15 cellular contexts compared by ENCODE assay signal in the genomic region with DNA sequence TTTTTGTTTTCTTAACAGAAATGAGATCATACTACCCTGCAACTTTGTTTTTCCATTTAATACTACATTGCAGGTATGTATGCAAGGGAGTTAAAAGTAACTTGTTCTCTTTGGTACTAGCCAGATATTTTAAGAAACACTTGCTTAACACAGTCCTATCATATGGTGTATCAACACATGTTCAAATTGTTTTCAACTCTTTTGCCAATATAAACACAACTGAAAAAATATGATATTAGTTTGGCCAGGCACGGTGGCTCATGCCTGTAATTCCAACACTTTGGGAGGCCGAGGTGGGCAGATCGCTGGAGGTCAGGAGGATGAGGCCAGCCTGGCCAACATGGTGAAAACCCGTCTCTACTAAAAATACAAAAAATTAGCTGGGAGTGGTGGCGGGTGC. TPM values are rescaled to one million over a fixed set of nuclear protein-coding genes. Genes with fewer than 3 reads are reported as not detected.
DNase-seq lines count a peak whose midpoint lies in the region; ATAC-seq and TF ChIP-seq lines count a peak whose summit lies in the region.
"Had no signal": no experiment of that assay in that cellular context is flagged by ENCODE, and none has a peak within 500 bp of the region (broad histone marks: within the 10 kb centered on the region; RNA-seq: fewer than 3 reads in every experiment).

No MANE protein-coding gene starts in this region.

- TF ChIP-seq CTCF in activated CD8-positive, alpha-beta T cell treated with anti-CD3 and anti-CD28 coated beads for 36 hours (IDR thresholded peaks at IDR 0.05), result no peak
- TF ChIP-seq CTCF in cardiac muscle cell (IDR thresholded peaks at IDR 0.05; ENCODE audit: low read depth, low read length) (no peak), PC-9 (conservative IDR thresholded peaks at IDR 0.05) (no peak)

- H4K20me1 ChIP-seq in PC-9 (ENCODE audit: insufficient read depth), result no peaks in the 10 kb centered on the region

- POLR2A ChIA-PET in activated CD8-positive, alpha-beta T cell treated with anti-CD3 and anti-CD28 coated beads for 36 hours (lab: Charles Lee), result no interaction called here
- POLR2A ChIA-PET in activated CD8-positive, alpha-beta T cell treated with anti-CD3 and anti-CD28 coated beads, Interleukin-2, amount 10 ng/mL, durations not matched to agents 7 days and 5 days (lab: Charles Lee), result no interaction called here
- POLR2A ChIA-PET in PC-9 (lab: Charles Lee; ENCODE audit: unreplicated experiment), result no interaction called here

- H3K4me1 ChIP-seq in cardiac muscle cell (ENCODE audit: low read depth) (no peaks in the 10 kb centered on the region), PC-9 (replicated peaks; ENCODE audit: insufficient read depth) (no peaks in the 10 kb centered on the region)
- H3K4me1 ChIP-seq: BLaER1 treated with 17β-estradiol and CSF1 and Interleukin-3, amounts not matched to agents 10 nM and 100 nM had no signal

- no peak overlapping the region for H3K4me2 ChIP-seq in PC-9
- H3K4me2 ChIP-seq: BLaER1 treated with 17β-estradiol and CSF1 and Interleukin-3, amounts not matched to agents 10 nM and 100 nM had no signal

- H3K9me3 ChIP-seq in cardiac muscle cell (ENCODE audit: low read depth) (no peaks in the 10 kb centered on the region), PC-9 (ENCODE audit: insufficient read depth, low read depth) (no peaks in the 10 kb centered on the region)
- H3K9me3 ChIP-seq: BLaER1 treated with 17β-estradiol and CSF1 and Interleukin-3, amounts not matched to agents 10 nM and 100 nM had no signal

- no peaks in the 10 kb centered on the region for H3K79me2 ChIP-seq in PC-9 (ENCODE audit: low read depth)

- H3K36me3 ChIP-seq in cardiac muscle cell (peaks cover 20% of the 10 kb centered on the region), PC-9 (ENCODE audit: low read depth) (no peaks in the 10 kb centered on the region; the same call in 1 of the 2 replicates)

- H3K27ac Mint-ChIP-seq in activated CD8-positive, alpha-beta T cell treated with anti-CD3 and anti-CD28 coated beads for 36 hours, result peak overlapping the region; percentile 34
- H3K27ac Mint-ChIP-seq in activated CD8-positive, alpha-beta T cell treated with anti-CD3 and anti-CD28 coated beads, Interleukin-2, amount 10 ng/mL, durations not matched to agents 7 days and 5 days, result no peak overlapping the region
- H3K27ac Mint-ChIP-seq in effector memory CD8-positive, alpha-beta T cell, result peak overlapping the region; percentile 63 to 77
- H3K27ac Mint-ChIP-seq: CD4-positive, alpha-beta T cell; H9 had no signal

- no peaks in the 10 kb centered on the region for H3K27me3 Mint-ChIP-seq in activated CD8-positive, alpha-beta T cell treated with anti-CD3 and anti-CD28 coated beads for 36 hours
- no peaks in the 10 kb centered on the region for H3K27me3 Mint-ChIP-seq in activated CD8-positive, alpha-beta T cell treated with anti-CD3 and anti-CD28 coated beads, Interleukin-2, amount 10 ng/mL, durations not matched to agents 7 days and 5 days (ENCODE audit: low read depth)
- no peaks in the 10 kb centered on the region for H3K27me3 Mint-ChIP-seq in effector memory CD8-positive, alpha-beta T cell
- H3K27me3 Mint-ChIP-seq: CD4-positive, alpha-beta T cell had no signal

- no peaks in the 10 kb centered on the region for H3F3A ChIP-seq in PC-9 (ENCODE audit: insufficient read depth, low read depth)

- H3K9me3 Mint-ChIP-seq in activated CD8-positive, alpha-beta T cell treated with anti-CD3 and anti-CD28 coated beads for 36 hours, result no peaks in the 10 kb centered on the region
- H3K9me3 Mint-ChIP-seq in activated CD8-positive, alpha-beta T cell treated with anti-CD3 and anti-CD28 coated beads, Interleukin-2, amount 10 ng/mL, durations not matched to agents 7 days and 5 days (ENCODE audit: insufficient read depth), result no peaks in the 10 kb centered on the region
- no peaks in the 10 kb centered on the region for H3K9me3 Mint-ChIP-seq in effector memory CD8-positive, alpha-beta T cell
- H3K9me3 Mint-ChIP-seq: CD4-positive, alpha-beta T cell; H9 had no signal

- no peaks in the 10 kb centered on the region for H3K9me2 ChIP-seq in PC-9 (ENCODE audit: insufficient read depth)

- H3K4me3 Mint-ChIP-seq in activated CD8-positive, alpha-beta T cell treated with anti-CD3 and anti-CD28 coated beads for 36 hours, result no peak overlapping the region
- no peak overlapping the region for H3K4me3 Mint-ChIP-seq in activated CD8-positive, alpha-beta T cell treated with anti-CD3 and anti-CD28 coated beads, Interleukin-2, amount 10 ng/mL, durations not matched to agents 7 days and 5 days
- no peak overlapping the region for H3K4me3 Mint-ChIP-seq in effector memory CD8-positive, alpha-beta T cell
- H3K4me3 Mint-ChIP-seq: CD4-positive, alpha-beta T cell; H9 had no signal

- no peak overlapping the region for H3K4me3 ChIP-seq in cardiac muscle cell
- H3K4me3 ChIP-seq in PC-9, result no peak overlapping the region
- H3K4me3 ChIP-seq: BLaER1 treated with 17β-estradiol and CSF1 and Interleukin-3, amounts not matched to agents 10 nM and 100 nM had no signal

- BruUV-seq in PC-9 (replicated peaks; lab: Mats Ljungman, UMichigan), result no TSS peak

- H3K4me1 Mint-ChIP-seq in activated CD8-positive, alpha-beta T cell treated with anti-CD3 and anti-CD28 coated beads for 36 hours (ENCODE audit: low read depth), result peaks cover 6% of the 10 kb centered on the region
- H3K4me1 Mint-ChIP-seq in activated CD8-positive, alpha-beta T cell treated with anti-CD3 and anti-CD28 coated beads, Interleukin-2, amount 10 ng/mL, durations not matched to agents 7 days and 5 days (ENCODE audit: low read depth), result peaks cover 7% of the 10 kb centered on the region
- H3K4me1 Mint-ChIP-seq in effector memory CD8-positive, alpha-beta T cell (ENCODE audit: low read depth in 2 of 2), result peaks cover 3 to 16% of the 10 kb centered on the region in 2 donors
- H3K4me1 Mint-ChIP-seq: H9 had no signal

- H3K27me3 ChIP-seq in cardiac muscle cell (no peaks in the 10 kb centered on the region), PC-9 (ENCODE audit: insufficient read depth, low read depth) (no peaks in the 10 kb centered on the region)
- H3K27me3 ChIP-seq: BLaER1 treated with 17β-estradiol and CSF1 and Interleukin-3, amounts not matched to agents 10 nM and 100 nM had no signal

- DNase-seq in activated CD8-positive, alpha-beta T cell treated with anti-CD3 and anti-CD28 coated beads for 36 hours, result no peak
- no peak for DNase-seq in activated CD8-positive, alpha-beta T cell treated with anti-CD3 and anti-CD28 coated beads, Interleukin-2, amount 10 ng/mL, durations not matched to agents 7 days and 5 days
- no peak for DNase-seq in cardiac muscle cell (ENCODE audit: low read depth in 1 of 2, low spot score in 1 of 2)
- DNase-seq in cardiac septum (ENCODE audit: low spot score), result no peak
- DNase-seq in effector memory CD8-positive, alpha-beta T cell, result no peak
- DNase-seq in PC-9, result no peak
- DNase-seq in stimulated activated CD4-positive, alpha-beta T cell treated with anti-CD3 and anti-CD28 coated beads, Interleukin-1b, Interleukin-23, amount 100 ng/mL, for 48 hours, result no peak
- DNase-seq: ACHN; CD4-positive, alpha-beta T cell; DMS79 treated with DMSO at 0.1 percent for 48 hours; EL; GOT3; H9 had no signal

- CTCF ChIA-PET in activated CD8-positive, alpha-beta T cell treated with anti-CD3 and anti-CD28 coated beads for 36 hours (lab: Charles Lee), result no interaction called here
- CTCF ChIA-PET in activated CD8-positive, alpha-beta T cell treated with anti-CD3 and anti-CD28 coated beads, Interleukin-2, amount 10 ng/mL, durations not matched to agents 7 days and 5 days (lab: Charles Lee), result no interaction called here
- CTCF ChIA-PET in PC-9 (lab: Charles Lee), result no interaction called here

- no peak for ATAC-seq in activated CD8-positive, alpha-beta T cell treated with anti-CD3 and anti-CD28 coated beads for 36 hours
- no peak for ATAC-seq in activated CD8-positive, alpha-beta T cell treated with anti-CD3 and anti-CD28 coated beads, Interleukin-2, amount 10 ng/mL, durations not matched to agents 7 days and 5 days
- ATAC-seq in effector memory CD8-positive, alpha-beta T cell (replicated peaks), result no peak
- ATAC-seq in GM21515 (IDR thresholded peaks at IDR 0.05; ENCODE audit: unreplicated experiment), result no peak

- intact Hi-C loops in activated CD8-positive, alpha-beta T cell treated with anti-CD3 and anti-CD28 coated beads for 36 hours (cut with micrococcal nuclease), result no loop called here
- intact Hi-C loops in cardiac septum (cut with DNase I), result no loop called here
- intact Hi-C loops in PC-9 (cut with micrococcal nuclease; ENCODE audit: unreplicated experiment), result no loop called here

- H3K27ac ChIP-seq in cardiac muscle cell (peak overlapping the region; percentile 20), PC-9 (no peak overlapping the region)
- H3K27ac ChIP-seq: BLaER1 treated with 17β-estradiol and CSF1 and Interleukin-3, amounts not matched to agents 10 nM and 100 nM had no signal

- peaks cover 9% of the 10 kb centered on the region for H3K36me3 Mint-ChIP-seq in activated CD8-positive, alpha-beta T cell treated with anti-CD3 and anti-CD28 coated beads for 36 hours (ENCODE audit: low read depth)
- peaks cover 31% of the 10 kb centered on the region for H3K36me3 Mint-ChIP-seq in activated CD8-positive, alpha-beta T cell treated with anti-CD3 and anti-CD28 coated beads, Interleukin-2, amount 10 ng/mL, durations not matched to agents 7 days and 5 days (ENCODE audit: low read depth)
- peaks cover 50% of the 10 kb centered on the region for H3K36me3 Mint-ChIP-seq in effector memory CD8-positive, alpha-beta T cell (ENCODE audit: insufficient read depth)

- no peak overlapping the region for H2AFZ ChIP-seq in PC-9

RNA-seq across cellular contexts. Expression of gene RNF38, which starts 41.6 kb away (rescaled TPM):
- 10 to 100 TPM; 33.7 to 36.4 TPM for total RNA-seq in activated CD8-positive, alpha-beta T cell treated with anti-CD3 and anti-CD28 coated beads for 36 hours
- total RNA-seq in activated CD8-positive, alpha-beta T cell treated with anti-CD3 and anti-CD28 coated beads, Interleukin-2, amount 10 ng/mL, durations not matched to agents 7 days and 5 days, result 10 to 100 TPM; 39.5 to 40.0 TPM
- total RNA-seq in cardiac muscle cell, result 18.6 and 26.3 TPM in 2 replicates
- polyA plus RNA-seq in cardiac muscle cell, result 20.1 and 34.5 TPM in 2 replicates
- 41.2 TPM for total RNA-seq in cardiac septum
- total RNA-seq in PC-9 (2021), result 15.2 and 17.5 TPM in 2 replicates
